Comparison of ENCODE assay signal across 14 cellular contexts in genomic region chr15:63291507-63291906, GRCh38. TPM values are rescaled to one million over a fixed set of nuclear protein-coding genes. Genes with fewer than 3 reads are reported as not detected.
DNase-seq lines count a peak whose midpoint lies in the region; ATAC-seq and TF ChIP-seq lines count a peak whose summit lies in the region.
"Had no signal": no experiment of that assay in that cellular context is flagged by ENCODE, and none has a peak within 500 bp of the region (broad histone marks: within the 10 kb centered on the region; RNA-seq: fewer than 3 reads in every experiment).

No MANE protein-coding gene starts in this region.

- H3K4me3 ChIP-seq in AG04450 (ENCODE audit: low read depth, low read length): no peak overlapping the region
- no peak overlapping the region for H3K4me3 ChIP-seq in PC-3 (ENCODE audit: low read length)
- H3K4me3 ChIP-seq: right lobe of liver had no signal

- ATAC-seq in PC-3: no peak
- ATAC-seq: Panc1 had no signal

- no peaks in the 10 kb centered on the region for H3K9me2 ChIP-seq in PC-3 (replicated peaks; ENCODE audit: low read length)

- BruUV-seq in PC-3 (replicated peaks; lab: Mats Ljungman, UMichigan): no TSS peak

- H3K79me2 ChIP-seq in PC-3 (ENCODE audit: low read length): no peaks in the 10 kb centered on the region

- TF ChIP-seq CTCF in AG04450 (IDR thresholded peaks at IDR 0.05; ENCODE audit: low read depth, low read length) (no peak), PC-3 (conservative IDR thresholded peaks at IDR 0.05; ENCODE audit: low read depth, low read length) (no peak)

- DNase-seq in AG04450 (ENCODE audit: low read depth, low spot score): peak; percentile 37
- DNase-seq in PC-3: peak; percentile 33
- peak; percentile 28 for DNase-seq in epidermal melanocyte (ENCODE audit: insufficient read length, low spot score)
- DNase-seq in myocyte (ENCODE audit: low read depth): peak; percentile 55
- no peak for DNase-seq in central memory CD4-positive, alpha-beta T cell
- DNase-seq in iPS-NIHi7 (ENCODE audit: extremely low spot score): no peak
- no peak for DNase-seq in NCI-H2081 (lab: John Stamatoyannopoulos, UW)
- no peak for DNase-seq in pons (ENCODE audit: low spot score)
- DNase-seq: activated CD4-positive, CD25-positive, alpha-beta regulatory T cell treated with anti-CD3 and anti-CD28 coated beads, Interleukin-2, amount 50 U/mL, for 72 hours; CD4-positive, CD25-positive, alpha-beta regulatory T cell; effector CD8-positive, alpha-beta T cell; NCI-H1930; right lobe of liver had no signal

- H3K27ac ChIP-seq in AG04450 (ENCODE audit: low read depth, low read length) (peak overlapping the region; percentile 32), PC-3 (ENCODE audit: low read length) (no peak overlapping the region)

- intact Hi-C loops in PC-3 (cut with micrococcal nuclease): no loop called here

- H3K9ac ChIP-seq in PC-3 (ENCODE audit: low read length): no peak overlapping the region

- no peaks in the 10 kb centered on the region for H3F3A ChIP-seq in PC-3 (ENCODE audit: low read length, unreplicated experiment)

- no peaks in the 10 kb centered on the region for H4K20me1 ChIP-seq in PC-3 (ENCODE audit: low read length)

- no peak overlapping the region for H3K4me2 ChIP-seq in PC-3 (ENCODE audit: low read length)

- no peaks in the 10 kb centered on the region for H3K9me3 ChIP-seq in AG04450 (ENCODE audit: control insufficient read depth, insufficient read depth, low read length)
- H3K9me3 ChIP-seq in PC-3 (ENCODE audit: low read length): no peaks in the 10 kb centered on the region
- H3K9me3 ChIP-seq: right lobe of liver had no signal

- CTCF ChIA-PET in AG04450 (lab: Charles Lee): interaction anchor here (1.7 to 3.2 kb wide), 3 partner anchors 110 to 244 kb away, joined by 6 to 40 read pairs (median 9); no protein-coding TSS in a partner anchor
- CTCF ChIA-PET in PC-3 (lab: Charles Lee): interaction anchor here (1.0 to 1.7 kb wide), 1 partner anchor 111 kb away, joined by 3 to 12 read pairs; no protein-coding TSS in a partner anchor

- H2AFZ ChIP-seq in PC-3 (ENCODE audit: low read length): no peak overlapping the region

- POLR2A ChIA-PET in AG04450 (lab: Yijun Ruan, JAX) (interaction anchor here (0.5 to 0.6 kb wide), 2 partner anchors 12 to 776 kb away, joined by 3 read pairs; no protein-coding TSS in a partner anchor), PC-3 (lab: Charles Lee; ENCODE audit: unreplicated experiment) (no interaction called here)

- H3K4me1 ChIP-seq in PC-3 (ENCODE audit: insufficient read depth, low read length): peaks cover 5% of the 10 kb centered on the region; the same call in 1 of the 2 replicates
- H3K4me1 ChIP-seq: right lobe of liver had no signal

- H3K27me3 ChIP-seq in AG04450 (ENCODE audit: control insufficient read depth, insufficient read depth, low read length) (no peaks in the 10 kb centered on the region), PC-3 (ENCODE audit: low read length) (no peaks in the 10 kb centered on the region)
- H3K27me3 ChIP-seq: right lobe of liver had no signal

- H3K36me3 ChIP-seq in PC-3 (ENCODE audit: low read depth, low read length): no peaks in the 10 kb centered on the region
- H3K36me3 ChIP-seq: right lobe of liver had no signal

RNA-seq across cellular contexts. Expression of gene APH1B, which starts 14.1 kb away (rescaled TPM):
- 13.6 and 17.9 TPM in 2 replicates for polyA plus RNA-seq in AG04450 (2011; rRNA removed)
- 14.3 and 14.5 TPM in 2 replicates for polyA minus RNA-seq in AG04450 (2011; rRNA and poly(A)+ RNA removed)
- total RNA-seq in PC-3 (2014; rRNA removed) (2.6 and 2.8 TPM in 2 replicates), myocyte (15.2 and 19.7 TPM in 2 replicates)
- polyA plus RNA-seq in myocyte (2012): 10.7 TPM

Comparison
In these comparisons a context has a peak if more than half of its experiments do, and no peak if none do; other contexts are left out.
1. DNase-seq: peak in AG04450 (single experiment), PC-3 (single experiment), epidermal melanocyte (single experiment) and myocyte (single experiment); none in central memory CD4-positive, alpha-beta T cell (single experiment), iPS-NIHi7 (single experiment), NCI-H2081 (0 of 2) and pons (single experiment).